Comparison of ENCODE assay signal across 13 cellular contexts in the genomic region with DNA sequence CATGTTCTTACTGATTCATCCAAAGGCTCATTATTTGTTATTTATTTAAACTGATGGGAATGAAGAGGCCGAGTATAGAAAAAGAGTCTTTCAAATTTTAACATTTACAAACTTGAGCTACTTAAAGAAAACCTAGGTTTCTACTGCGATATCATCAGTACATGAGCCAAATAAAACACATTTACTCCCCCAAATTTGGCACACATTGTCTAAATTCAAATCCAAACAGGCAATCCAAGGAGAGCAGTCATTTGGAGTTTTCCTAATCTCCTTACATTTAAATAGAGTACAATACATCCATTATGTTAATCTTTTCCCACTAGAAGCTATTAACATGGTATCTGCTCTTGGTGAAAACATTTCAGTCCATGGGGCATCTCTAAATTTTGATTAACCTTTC. TPM values are rescaled to one million over a fixed set of nuclear protein-coding genes. Genes with fewer than 3 reads are reported as not detected.
DNase-seq lines count a peak whose midpoint lies in the region; ATAC-seq and TF ChIP-seq lines count a peak whose summit lies in the region.
"Had no signal": no experiment of that assay in that cellular context is flagged by ENCODE, and none has a peak within 500 bp of the region (broad histone marks: within the 10 kb centered on the region; RNA-seq: fewer than 3 reads in every experiment).

No MANE protein-coding gene starts in this region.

- intact Hi-C loops in Panc1 (cut with micrococcal nuclease; ENCODE audit: unreplicated experiment), result no loop called here

- TF ChIP-seq CTCF in Panc1 (IDR thresholded peaks at IDR 0.05) (no peak), endodermal cell (conservative IDR thresholded peaks at IDR 0.05) (no peak), progenitor cell of endocrine pancreas (IDR thresholded peaks at IDR 0.05; ENCODE audit: unreplicated experiment) (no peak)

- ATAC-seq in Panc1, result no peak
- no peak for ATAC-seq in HG02981 (IDR thresholded peaks at IDR 0.05; ENCODE audit: unreplicated experiment)
- no peak for ATAC-seq in GM19463 (IDR thresholded peaks at IDR 0.05; ENCODE audit: unreplicated experiment)

- H3K4me3 Mint-ChIP-seq in activated CD4-positive, alpha-beta T cell treated with anti-CD3 and anti-CD28 coated beads, Interleukin-2, amount 10 ng/mL, durations not matched to agents 7 days and 5 days, result peak overlapping the region; percentile 88
- H3K4me3 Mint-ChIP-seq in endodermal cell (peak overlapping the region; percentile 66), progenitor cell of endocrine pancreas (ENCODE audit: low read depth) (peak overlapping the region; percentile 87)
- H3K4me3 Mint-ChIP-seq: activated B cell treated with CpG ODN at 0.5 μM for 24 hours had no signal

- CTCF ChIA-PET in activated CD4-positive, alpha-beta T cell treated with anti-CD3 and anti-CD28 coated beads, Interleukin-2, amount 10 ng/mL, durations not matched to agents 7 days and 5 days (lab: Charles Lee), result interaction anchor here (0.8 to 2.1 kb wide), 6 partner anchors 9 to 46 kb away, joined by 3 to 6 read pairs (median 3); no protein-coding TSS in a partner anchor
- CTCF ChIA-PET in Panc1 (lab: Charles Lee), result interaction anchor here (0.9 kb wide), 1 partner anchor 20 kb away, joined by 4 read pairs; no protein-coding TSS in a partner anchor

- no peaks in the 10 kb centered on the region for H3K9me3 Mint-ChIP-seq in activated CD4-positive, alpha-beta T cell treated with anti-CD3 and anti-CD28 coated beads, Interleukin-2, amount 10 ng/mL, durations not matched to agents 7 days and 5 days
- H3K9me3 Mint-ChIP-seq in endodermal cell, result no peaks in the 10 kb centered on the region
- H3K9me3 Mint-ChIP-seq in progenitor cell of endocrine pancreas (ENCODE audit: low read depth), result no peaks in the 10 kb centered on the region
- H3K9me3 Mint-ChIP-seq: activated B cell treated with CpG ODN at 0.5 μM for 24 hours had no signal

- DNase-seq in activated CD4-positive, alpha-beta T cell treated with anti-CD3 and anti-CD28 coated beads, Interleukin-2, amount 10 ng/mL, durations not matched to agents 7 days and 5 days, result no peak
- DNase-seq in activated CD4-positive, alpha-beta T cell treated with anti-CD3 and anti-CD28 coated beads, Interleukin-2, amount 50 U/mL, for 4 hours, result no peak
- no peak for DNase-seq in Panc1 (ENCODE audit: low read depth, low spot score)
- DNase-seq in endodermal cell, result no peak
- DNase-seq in progenitor cell of endocrine pancreas (ENCODE audit: low spot score, unreplicated experiment), result no peak
- no peak for DNase-seq in SIG-M5 (lab: John Stamatoyannopoulos, UW)
- DNase-seq: activated B cell treated with CpG ODN at 0.5 μM for 24 hours, anterior cingulate cortex, foreskin melanocyte, GF-D8, NCI-H1417 had no signal

- H3K36me3 Mint-ChIP-seq in activated CD4-positive, alpha-beta T cell treated with anti-CD3 and anti-CD28 coated beads, Interleukin-2, amount 10 ng/mL, durations not matched to agents 7 days and 5 days (ENCODE audit: low read depth), result peaks cover 16% of the 10 kb centered on the region
- H3K36me3 Mint-ChIP-seq in endodermal cell (ENCODE audit: low read depth), result no peaks in the 10 kb centered on the region
- peaks cover 2% of the 10 kb centered on the region for H3K36me3 Mint-ChIP-seq in progenitor cell of endocrine pancreas (ENCODE audit: insufficient read depth)

- H3K36me3 ChIP-seq in Panc1 (ENCODE audit: control insufficient read depth, insufficient read depth, low read length) (no peaks in the 10 kb centered on the region; the same call in 1 of the 2 replicates), endodermal cell (ENCODE audit: control insufficient read depth, insufficient read depth, low read length) (no peaks in the 10 kb centered on the region)

- peaks cover 55% of the 10 kb centered on the region for H3K4me1 Mint-ChIP-seq in activated CD4-positive, alpha-beta T cell treated with anti-CD3 and anti-CD28 coated beads, Interleukin-2, amount 10 ng/mL, durations not matched to agents 7 days and 5 days
- H3K4me1 Mint-ChIP-seq in endodermal cell (peaks cover 16% of the 10 kb centered on the region), progenitor cell of endocrine pancreas (ENCODE audit: low read depth) (peaks cover 23% of the 10 kb centered on the region)

- BruUV-seq in Panc1 (replicated peaks; lab: Mats Ljungman, UMichigan), result no TSS peak

- no peak overlapping the region for H3K9ac ChIP-seq in endodermal cell (ENCODE audit: extremely low read depth, low read length, poor library complexity, severe bottlenecking)

- H3K27ac ChIP-seq in Panc1 (ENCODE audit: low read length) (0 out of 2 replicates have a peak overlapping the region, but pooled peaks have one; percentile 29), endodermal cell (ENCODE audit: low read depth, low read length) (no peak overlapping the region)

- no peaks in the 10 kb centered on the region for H3K27me3 Mint-ChIP-seq in activated CD4-positive, alpha-beta T cell treated with anti-CD3 and anti-CD28 coated beads, Interleukin-2, amount 10 ng/mL, durations not matched to agents 7 days and 5 days
- H3K27me3 Mint-ChIP-seq in endodermal cell (ENCODE audit: insufficient read depth) (peaks cover 6% of the 10 kb centered on the region), progenitor cell of endocrine pancreas (no peaks in the 10 kb centered on the region)
- H3K27me3 Mint-ChIP-seq: activated B cell treated with CpG ODN at 0.5 μM for 24 hours had no signal

- H3K27ac Mint-ChIP-seq in activated CD4-positive, alpha-beta T cell treated with anti-CD3 and anti-CD28 coated beads, Interleukin-2, amount 10 ng/mL, durations not matched to agents 7 days and 5 days, result peak overlapping the region; percentile 20
- H3K27ac Mint-ChIP-seq in endodermal cell, result no peak overlapping the region
- H3K27ac Mint-ChIP-seq in progenitor cell of endocrine pancreas, result peak overlapping the region; percentile 89
- H3K27ac Mint-ChIP-seq: activated B cell treated with CpG ODN at 0.5 μM for 24 hours had no signal

- H3K27me3 ChIP-seq in Panc1 (ENCODE audit: control insufficient read depth, insufficient read depth, low read length), result no peaks in the 10 kb centered on the region
- no peaks in the 10 kb centered on the region for H3K27me3 ChIP-seq in endodermal cell (ENCODE audit: control insufficient read depth, insufficient read depth, low read length, poor library complexity, severe bottlenecking)

- in situ Hi-C loops in Panc1 (cut with HindIII; ENCODE audit: low pct_unique_long_range_greater_than_20kb, low sequenced_read_pairs), result no loop called here

- WGBS in endodermal cell (ENCODE audit: insufficient coverage in 1 of 2, insufficient read length in 1 of 2), 2 experiments, result 88 to 91% methylated on average over 1 to 2 of the region's 2 CpGs

- POLR2A ChIA-PET in activated CD4-positive, alpha-beta T cell treated with anti-CD3 and anti-CD28 coated beads, Interleukin-2, amount 10 ng/mL, durations not matched to agents 7 days and 5 days (lab: Charles Lee), result no interaction called here
- POLR2A ChIA-PET in Panc1 (lab: Charles Lee), result no interaction called here

- H3K4me3 ChIP-seq in Panc1 (ENCODE audit: low read depth in 2 of 2, low read length in 2 of 2) (peak overlapping the region; percentile 64 to 70; a peak in 3 of 4 replicates), endodermal cell (ENCODE audit: low read length) (peak overlapping the region; percentile 89)

- no peaks in the 10 kb centered on the region for H3K9me3 ChIP-seq in Panc1 (ENCODE audit: control insufficient read depth, insufficient read depth, low read depth, low read length)
- H3K9me3 ChIP-seq in endodermal cell (ENCODE audit: control insufficient read depth, low read length), result no peaks in the 10 kb centered on the region

- H3K4me1 ChIP-seq in Panc1 (ENCODE audit: control insufficient read depth, insufficient read depth, low read length) (peaks cover 16% of the 10 kb centered on the region), endodermal cell (ENCODE audit: control insufficient read depth, insufficient read depth, low read length) (no peaks in the 10 kb centered on the region)

RNA-seq across cellular contexts. Expression of gene NMT2, which starts 2.2 kb away (rescaled TPM):
- total RNA-seq in activated CD4-positive, alpha-beta T cell treated with anti-CD3 and anti-CD28 coated beads, Interleukin-2, amount 10 ng/mL, durations not matched to agents 7 days and 5 days, result 10 to 100 TPM; 47.7 to 50.9 TPM
- total RNA-seq in Panc1 (2021; ENCODE audit: unreplicated experiment), result 14.3 TPM
- 6.5 TPM for polyA plus RNA-seq in Panc1 (2012; ENCODE audit: insufficient read length)
- 10 to 100 TPM; 21.7 to 21.9 TPM for total RNA-seq in endodermal cell
- polyA plus RNA-seq in endodermal cell (2013, experiment 1 of 2), result 22.0 TPM
- 25.1 TPM for polyA plus RNA-seq in endodermal cell (2013, experiment 2 of 2)
- 36.6 and 39.6 TPM in 2 replicates for total RNA-seq in progenitor cell of endocrine pancreas
